In genomic region chr12:92558806-92559205, GRCh38 we compare ENCODE assay signal across 14 cellular contexts.
A peak's percentile ranks its signal among the peaks of the same experiment; 100 is the strongest.
DNase-seq lines count a peak whose midpoint lies in the region; ATAC-seq and TF ChIP-seq lines count a peak whose summit lies in the region.
"Had no signal": no experiment of that assay in that cellular context is flagged by ENCODE, and none has a peak within 500 bp of the region (broad histone marks: within the 10 kb centered on the region; RNA-seq: fewer than 3 reads in every experiment).

No MANE protein-coding gene starts in this region.

- H3K4me1 ChIP-seq in CD4-positive, alpha-beta memory T cell (ENCODE audit: insufficient read depth, low read length): peaks cover 42% of the 10 kb centered on the region
- H3K4me1 ChIP-seq in OCI-LY7 (ENCODE audit: insufficient read depth, low read length, poor library complexity, severe bottlenecking): peaks cover 31% of the 10 kb centered on the region
- H3K4me1 ChIP-seq in foreskin keratinocyte: peaks cover 1% of the 10 kb centered on the region
- H3K4me1 ChIP-seq: prostate gland had no signal

- ATAC-seq in foreskin keratinocyte: peak; percentile 59

- no peak for TF ChIP-seq CTCF in OCI-LY7 (conservative IDR thresholded peaks at IDR 0.05; ENCODE audit: low read length)
- no peak for TF ChIP-seq CTCF in foreskin keratinocyte (conservative IDR thresholded peaks at IDR 0.05)

- H3K27ac Mint-ChIP-seq in CD4-positive, alpha-beta memory T cell: peak overlapping the region in 4 of 7 donors; percentile 13 to 57 (median 22)

- no peaks in the 10 kb centered on the region for H3K27me3 Mint-ChIP-seq in CD4-positive, alpha-beta memory T cell

- no peak overlapping the region for H3K27ac ChIP-seq in CD4-positive, alpha-beta memory T cell (ENCODE audit: low read depth, low read length)
- H3K27ac ChIP-seq in OCI-LY7 (ENCODE audit: low read depth, low read length, poor library complexity, severe bottlenecking) (no peak overlapping the region), foreskin keratinocyte (no peak overlapping the region)
- H3K27ac ChIP-seq: cardiac muscle cell, prostate gland had no signal

- POLR2A ChIA-PET in CD4-positive, alpha-beta memory T cell (lab: Charles Lee; ENCODE audit: partially characterized antibody): interaction anchor here (1.0 to 3.0 kb wide), 3 partner anchors 53 to 414 kb away, joined by 3 to 35 read pairs (median 3); partner anchors contain the start of gene BTG1
- POLR2A ChIA-PET in OCI-LY7 (lab: Charles Lee): interaction anchor here (0.6 to 1.4 kb wide), 3 partner anchors 13 to 401 kb away, joined by 3 to 5 read pairs (median 4); no protein-coding TSS in a partner anchor

- no peak overlapping the region for H3K4me2 ChIP-seq in OCI-LY7 (ENCODE audit: low read length)

- H3K4me3 ChIP-seq in CD4-positive, alpha-beta memory T cell (ENCODE audit: low read length in 2 of 2): no peak overlapping the region
- H3K4me3 ChIP-seq in GM08714 (ENCODE audit: low read length): peak overlapping the region; percentile 67
- H3K4me3 ChIP-seq in OCI-LY7 (ENCODE audit: low read depth, low read length, poor library complexity, severe bottlenecking): no peak overlapping the region
- H3K4me3 ChIP-seq: cardiac muscle cell, prostate gland had no signal

- CTCF ChIA-PET in CD4-positive, alpha-beta memory T cell (lab: Charles Lee; ENCODE audit: partially characterized antibody): interaction anchor here (0.7 kb wide), 1 partner anchor 61 kb away, joined by 3 read pairs; no protein-coding TSS in a partner anchor
- CTCF ChIA-PET in OCI-LY7 (lab: Charles Lee; ENCODE audit: unreplicated experiment): interaction anchor here (0.5 kb wide), 1 partner anchor 8 kb away, joined by 3 read pairs; no protein-coding TSS in a partner anchor

- H3K9me3 ChIP-seq in CD4-positive, alpha-beta memory T cell (ENCODE audit: control insufficient read depth in 1 of 2, low read length in 2 of 2): no peaks in the 10 kb centered on the region
- peaks cover 8% of the 10 kb centered on the region; the same call in 1 of the 2 replicates for H3K9me3 ChIP-seq in OCI-LY7 (ENCODE audit: low read length)
- H3K9me3 ChIP-seq: prostate gland had no signal

- peaks cover 29 to 66% (median 43%) of the 10 kb centered on the region in 4 donors for H3K4me1 Mint-ChIP-seq in CD4-positive, alpha-beta memory T cell

- H3K27me3 ChIP-seq in CD4-positive, alpha-beta memory T cell (ENCODE audit: insufficient read depth, low read length): no peaks in the 10 kb centered on the region
- no peaks in the 10 kb centered on the region for H3K27me3 ChIP-seq in foreskin keratinocyte
- H3K27me3 ChIP-seq: cardiac muscle cell had no signal

- no peaks in the 10 kb centered on the region for H3K79me2 ChIP-seq in OCI-LY7 (ENCODE audit: insufficient read depth, low read depth, low read length)

- H3K36me3 ChIP-seq in CD4-positive, alpha-beta memory T cell (ENCODE audit: insufficient read depth, low read length): no peaks in the 10 kb centered on the region
- H3K36me3 ChIP-seq in OCI-LY7 (ENCODE audit: insufficient read depth, low read length): no peaks in the 10 kb centered on the region
- H3K36me3 ChIP-seq: cardiac muscle cell, prostate gland had no signal

- H3K9me2 ChIP-seq in OCI-LY7 (ENCODE audit: insufficient read depth, low read length): no peaks in the 10 kb centered on the region

- peak overlapping the region in 3 of 8 donors; percentile 51 to 59 (median 57) for H3K4me3 Mint-ChIP-seq in CD4-positive, alpha-beta memory T cell

- no TSS peak for BruUV-seq in OCI-LY7 (replicated peaks; lab: Mats Ljungman, UMichigan)

- intact Hi-C loops in CD4-positive, alpha-beta memory T cell (cut with micrococcal nuclease): loop anchor here (5.0 kb wide), 1 partner anchor 157 kb away; no protein-coding TSS in a partner anchor
- intact Hi-C loops in OCI-LY7 (cut with micrococcal nuclease; ENCODE audit: unreplicated experiment): no loop called here

- H3K36me3 Mint-ChIP-seq in CD4-positive, alpha-beta memory T cell: no peaks in the 10 kb centered on the region

- no peaks in the 10 kb centered on the region for H4K20me1 ChIP-seq in OCI-LY7 (ENCODE audit: insufficient read depth, low read length)

- H3K9me3 Mint-ChIP-seq in CD4-positive, alpha-beta memory T cell: peaks cover 0 to 8% (median 0%) of the 10 kb centered on the region in 8 donors

- peak overlapping the region; percentile 7; the same call in 1 of the 2 replicates for H2AFZ ChIP-seq in OCI-LY7 (ENCODE audit: low read length)

- no peak for DNase-seq in CD4-positive, alpha-beta memory T cell
- DNase-seq in OCI-LY7 (ENCODE audit: low spot score): no peak
- DNase-seq in foreskin keratinocyte: peak in 1 of 2 donors; percentile 60
- no peak for DNase-seq in stimulated activated CD4-positive, alpha-beta T cell treated with anti-CD3 and anti-CD28 coated beads, Interleukin-4, amount 100 ng/mL, for 4 hours
- no peak for DNase-seq in NCI-H226
- no peak for DNase-seq in activated gamma-delta T cell (lab: John Stamatoyannopoulos, UW)
- DNase-seq: activated CD8-positive, alpha-beta memory T cell treated with anti-CD3 and anti-CD28 coated beads, Interleukin-2, amount 50 U/mL, for 48 hours; Karpas-422; midbrain; stimulated activated CD4-positive, alpha-beta T cell treated with anti-CD3 and anti-CD28 coated beads, Interleukin-2, amount 100 ng/mL, for 48 hours; T1000 had no signal
